ENCODE assay signal across 16 cellular contexts in genomic region chr5:1185652-1186350, GRCh38. TPM values are rescaled to one million over a fixed set of nuclear protein-coding genes. Genes with fewer than 3 reads are reported as not detected.
DNase-seq lines count a peak whose midpoint lies in the region; ATAC-seq and TF ChIP-seq lines count a peak whose summit lies in the region.
"Had no signal": no experiment of that assay in that cellular context is flagged by ENCODE, and none has a peak within 500 bp of the region (broad histone marks: within the 10 kb centered on the region; RNA-seq: fewer than 3 reads in every experiment).

No MANE protein-coding gene starts in this region.

- peak in 1 of 5 donors; percentile 26 for DNase-seq in CD8-positive, alpha-beta memory T cell
- DNase-seq in OCI-M2 (lab: John Stamatoyannopoulos, UW; ENCODE audit: unreplicated experiment): peak; percentile 35
- peak; percentile 23 for DNase-seq in glutamatergic neuron
- DNase-seq in mucosa of gallbladder (ENCODE audit: low spot score): peak; percentile 79
- no peak for DNase-seq in DMS114 treated with DMSO at 0.1 percent for 48 hours (lab: John Stamatoyannopoulos, UW; ENCODE audit: unreplicated experiment)
- no peak for DNase-seq in NCI-H2081 treated with DMSO at 0.1 percent for 48 hours (lab: John Stamatoyannopoulos, UW)
- DNase-seq: activated CD4-positive, alpha-beta T cell treated with anti-CD3 and anti-CD28 coated beads, Interleukin-2, amount 50 U/mL, for 48 hours; activated T-cell treated with anti-CD3 and anti-CD28 coated beads, Interleukin-2, amount 50 U/mL, for 4 hours; caudate nucleus; NCI-H2029; NCI-H524 treated with DMSO at 0.1 percent for 48 hours had no signal

- H3K36me3 ChIP-seq in CD8-positive, alpha-beta memory T cell (ENCODE audit: insufficient read depth, low read length): no peaks in the 10 kb centered on the region

- H3K36me3 Mint-ChIP-seq in CD8-positive, alpha-beta memory T cell: no peaks in the 10 kb centered on the region
- H3K36me3 Mint-ChIP-seq in glutamatergic neuron (ENCODE audit: unreplicated experiment): no peaks in the 10 kb centered on the region

- no peaks in the 10 kb centered on the region for H3K9me3 ChIP-seq in CD8-positive, alpha-beta memory T cell (ENCODE audit: low read length)

- POLR2A ChIA-PET in CD8-positive, alpha-beta memory T cell (lab: Charles Lee): no interaction called here

- H3K4me1 Mint-ChIP-seq in CD8-positive, alpha-beta memory T cell: no peaks in the 10 kb centered on the region
- peaks cover 2% of the 10 kb centered on the region for H3K4me1 Mint-ChIP-seq in glutamatergic neuron (ENCODE audit: low read depth, unreplicated experiment)

- ATAC-seq in HG02884 (IDR thresholded peaks at IDR 0.05; ENCODE audit: unreplicated experiment): no peak
- no peak for ATAC-seq in HG03097 (IDR thresholded peaks at IDR 0.05; ENCODE audit: low FRiP score, unreplicated experiment)
- ATAC-seq: activated T-cell treated with anti-CD3 and anti-CD28 coated beads, Interleukin-2, amount 50 U/mL, for 4 hours had no signal

- H3K27me3 ChIP-seq in CD8-positive, alpha-beta memory T cell (ENCODE audit: insufficient read depth, low read length, poor library complexity, severe bottlenecking): no peaks in the 10 kb centered on the region

- H3K27ac ChIP-seq in CD8-positive, alpha-beta memory T cell (ENCODE audit: low read depth, low read length): peak overlapping the region; percentile 4

- CTCF ChIA-PET in CD8-positive, alpha-beta memory T cell (lab: Charles Lee): no interaction called here

- peaks cover 19 to 28% of the 10 kb centered on the region in 2 donors for H3K27me3 Mint-ChIP-seq in CD8-positive, alpha-beta memory T cell
- peaks cover 5% of the 10 kb centered on the region for H3K27me3 Mint-ChIP-seq in glutamatergic neuron (ENCODE audit: unreplicated experiment)

- no peaks in the 10 kb centered on the region for H3K4me1 ChIP-seq in CD8-positive, alpha-beta memory T cell (ENCODE audit: insufficient read depth, low read length)

- H3K27ac Mint-ChIP-seq in CD8-positive, alpha-beta memory T cell: peak overlapping the region in 1 of 8 donors; percentile 11
- H3K27ac Mint-ChIP-seq in glutamatergic neuron (ENCODE audit: unreplicated experiment): no peak overlapping the region

- H3K4me3 Mint-ChIP-seq in CD8-positive, alpha-beta memory T cell: no peak overlapping the region
- H3K4me3 Mint-ChIP-seq in glutamatergic neuron (ENCODE audit: unreplicated experiment): no peak overlapping the region
- H3K4me3 Mint-ChIP-seq: activated T-cell treated with anti-CD3 and anti-CD28 coated beads, Interleukin-2, amount 50 U/mL, for 4 hours had no signal

- TF ChIP-seq CTCF in glutamatergic neuron (IDR thresholded peaks at IDR 0.05; ENCODE audit: partially characterized antibody, unreplicated experiment): no peak

- no peak overlapping the region for H3K4me3 ChIP-seq in CD8-positive, alpha-beta memory T cell (ENCODE audit: low read length)

- H3K9me3 Mint-ChIP-seq in CD8-positive, alpha-beta memory T cell: no peaks in the 10 kb centered on the region
- no peaks in the 10 kb centered on the region for H3K9me3 Mint-ChIP-seq in glutamatergic neuron (ENCODE audit: unreplicated experiment)
- H3K9me3 Mint-ChIP-seq: activated T-cell treated with anti-CD3 and anti-CD28 coated beads, Interleukin-2, amount 50 U/mL, for 4 hours had no signal

RNA-seq across cellular contexts. Expression of gene SLC6A19, which starts 15.6 kb away (rescaled TPM):
- total RNA-seq in CD8-positive, alpha-beta memory T cell: not detected
- polyA plus RNA-seq in CD8-positive, alpha-beta memory T cell: not detected
- total RNA-seq in glutamatergic neuron (ENCODE audit: unreplicated experiment) (not detected), mucosa of gallbladder (179 TPM)
- total RNA-seq: H1, M059J, myocyte had no signal

RNA-seq across cellular contexts. Expression of gene SLC6A18, which starts 39.4 kb away (rescaled TPM):
- not detected for total RNA-seq in CD8-positive, alpha-beta memory T cell
- polyA plus RNA-seq in CD8-positive, alpha-beta memory T cell: not detected
- not detected for total RNA-seq in glutamatergic neuron (ENCODE audit: unreplicated experiment)
- not detected for total RNA-seq in mucosa of gallbladder
- total RNA-seq: activated T-cell treated with anti-CD3 and anti-CD28 coated beads, Interleukin-2, amount 50 U/mL, for 4 hours; H1; M059J; myocyte had no signal
- polyA plus RNA-seq: H1 had no signal

Comparison
In these comparisons a context has a peak if more than half of its experiments do, and no peak if none do; other contexts are left out.
1. DNase-seq: peak in OCI-M2 (single experiment), glutamatergic neuron (single experiment) and mucosa of gallbladder (single experiment); none in DMS114 treated with DMSO at 0.1 percent for 48 hours (single experiment) and NCI-H2081 treated with DMSO at 0.1 percent for 48 hours (single experiment).
2. RNA of gene SLC6A19, which starts 15.6 kb away (total RNA-seq): 179 TPM in mucosa of gallbladder (single experiment); not detected in CD8-positive, alpha-beta memory T cell and not detected in glutamatergic neuron (single experiment); every median in the first group is over 100 times any median in the second.